8 cellular contexts compared by ENCODE assay signal in the genomic region with DNA sequence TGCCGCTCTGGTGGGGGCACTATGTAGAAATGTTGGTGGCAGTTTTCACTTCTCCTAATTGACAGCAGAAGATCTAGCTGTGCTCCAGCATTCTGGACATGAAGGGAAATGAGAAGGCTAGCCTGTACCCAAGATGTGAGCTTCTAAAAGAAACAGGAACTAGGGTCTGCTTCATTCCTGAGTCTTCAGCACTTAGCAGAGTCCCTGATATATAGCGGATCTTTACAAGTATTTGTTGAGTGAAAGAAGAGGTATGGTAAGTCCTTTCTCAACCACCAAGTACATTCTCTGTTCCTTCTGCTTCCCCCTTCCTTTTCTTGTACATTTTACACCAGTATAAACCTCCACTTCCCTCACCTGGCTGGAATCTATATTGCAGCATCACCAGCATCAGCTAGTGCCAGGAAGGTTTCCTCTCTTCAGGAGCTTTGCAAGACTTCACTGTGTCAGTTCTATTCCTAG.
A peak's percentile ranks its signal among the peaks of the same experiment; 100 is the strongest.
DNase-seq lines count a peak whose midpoint lies in the region; FAIRE-seq and TF ChIP-seq lines count a peak whose summit lies in the region.

No MANE protein-coding gene starts in this region.

- peak; percentile 74 for FAIRE-seq in GM19239 (lab: Jason Lieb, UNC)

- CTCF ChIA-PET in RWPE1 (lab: Yijun Ruan, JAX), result no interaction called here

- H3K4me2 ChIP-seq in BLaER1 treated with 17β-estradiol and CSF1 and Interleukin-3, amounts not matched to agents 10 nM and 100 nM, result peak overlapping the region; percentile 10 to 69 (median 42); a peak in 18 of 22 replicates

- DNase-seq in GM19239 (ENCODE audit: insufficient read length, low spot score), result no peak
- DNase-seq in MV-4-11 (lab: John Stamatoyannopoulos, UW), result peak; percentile 98
- peak; percentile 64 for DNase-seq in endodermal cell
- DNase-seq in stimulated activated CD4-positive, alpha-beta T cell treated with anti-CD3 and anti-CD28 coated beads, Interleukin-15, amount 100 ng/mL, for 24 hours, result no peak
- DNase-seq in RWPE1 (ENCODE audit: low spot score), result no peak
- DNase-seq in stimulated activated CD8-positive, alpha-beta memory T cell treated with anti-CD3 and anti-CD28 coated beads, Interleukin-4, amount 100 ng/mL, for 48 hours, result no peak
- no peak for DNase-seq in colonic mucosa

- peaks cover 13% of the 10 kb centered on the region for H3K27me3 Mint-ChIP-seq in endodermal cell (ENCODE audit: insufficient read depth)

- no peak overlapping the region for H3K9ac ChIP-seq in BLaER1 treated with 17β-estradiol and CSF1 and Interleukin-3, amounts not matched to agents 10 nM and 100 nM
- no peak overlapping the region for H3K9ac ChIP-seq in endodermal cell (ENCODE audit: extremely low read depth, low read length, poor library complexity, severe bottlenecking)
- H3K9ac ChIP-seq in colonic mucosa (ENCODE audit: low read depth in 2 of 2, low read length in 2 of 2), result no peak overlapping the region

- peaks cover 4% of the 10 kb centered on the region for H3K9me3 Mint-ChIP-seq in endodermal cell

- TF ChIP-seq CTCF in endodermal cell (conservative IDR thresholded peaks at IDR 0.05) (peak; percentile 75), RWPE1 (conservative IDR thresholded peaks at IDR 0.05; ENCODE audit: low read depth) (no peak), colonic mucosa (IDR thresholded peaks at IDR 0.05) (no peak)

- 98 to 100% methylated on average over 1 to 2 of the region's 2 CpGs for WGBS in endodermal cell (ENCODE audit: insufficient coverage in 1 of 2, insufficient read length in 1 of 2), 2 experiments

- H3K36me3 Mint-ChIP-seq in endodermal cell (ENCODE audit: low read depth), result no peaks in the 10 kb centered on the region

- no peaks in the 10 kb centered on the region for H3K27me3 ChIP-seq in BLaER1 treated with 17β-estradiol and CSF1 and Interleukin-3, amounts not matched to agents 10 nM and 100 nM
- H3K27me3 ChIP-seq in endodermal cell (ENCODE audit: control insufficient read depth, insufficient read depth, low read length, poor library complexity, severe bottlenecking) (no peaks in the 10 kb centered on the region), colonic mucosa (no peaks in the 10 kb centered on the region)

- intact Hi-C loops in colonic mucosa (cut with DNase I), result no loop called here

- peaks cover 7 to 20% (median 14%) of the 10 kb centered on the region in 10 experiments for H3K4me1 ChIP-seq in BLaER1 treated with 17β-estradiol and CSF1 and Interleukin-3, amounts not matched to agents 10 nM and 100 nM
- H3K4me1 ChIP-seq in endodermal cell (ENCODE audit: control insufficient read depth, insufficient read depth, low read length) (no peaks in the 10 kb centered on the region), colonic mucosa (no peaks in the 10 kb centered on the region)

- H3K36me3 ChIP-seq in BLaER1 treated with 17β-estradiol and CSF1 and Interleukin-3, amounts not matched to agents 10 nM and 100 nM, result no peaks in the 10 kb centered on the region
- H3K36me3 ChIP-seq in endodermal cell (ENCODE audit: control insufficient read depth, insufficient read depth, low read length) (no peaks in the 10 kb centered on the region), colonic mucosa (no peaks in the 10 kb centered on the region)

- H3K9me3 ChIP-seq in BLaER1 treated with 17β-estradiol and CSF1 and Interleukin-3, amounts not matched to agents 10 nM and 100 nM (replicated peaks in 1 of 11), result no peaks in the 10 kb centered on the region
- H3K9me3 ChIP-seq in endodermal cell (ENCODE audit: control insufficient read depth, low read length) (no peaks in the 10 kb centered on the region), colonic mucosa (no peaks in the 10 kb centered on the region)

- no peak overlapping the region for H3K4me3 ChIP-seq in BLaER1 treated with 17β-estradiol and CSF1 and Interleukin-3, amounts not matched to agents 10 nM and 100 nM
- no peak overlapping the region for H3K4me3 ChIP-seq in endodermal cell (ENCODE audit: low read length)
- no peak overlapping the region for H3K4me3 ChIP-seq in colonic mucosa

- H3K27ac Mint-ChIP-seq in endodermal cell, result no peak overlapping the region

- H4K20me1 ChIP-seq in BLaER1 treated with 17β-estradiol and CSF1 and Interleukin-3, amounts not matched to agents 10 nM and 100 nM, result peaks cover 0 to 3% (median 0%) of the 10 kb centered on the region in 11 experiments; a peak in 1 of 22 replicates

- H3K27ac ChIP-seq in BLaER1 treated with 17β-estradiol and CSF1 and Interleukin-3, amounts not matched to agents 10 nM and 100 nM, result no peak overlapping the region
- H3K27ac ChIP-seq in endodermal cell (ENCODE audit: low read depth, low read length) (no peak overlapping the region), RWPE1 (no peak overlapping the region), colonic mucosa (no peak overlapping the region)

- POLR2A ChIA-PET in RWPE1 (lab: Yijun Ruan, JAX; ENCODE audit: low non-redundant PET), result no interaction called here

- no peak overlapping the region for H3K4me3 Mint-ChIP-seq in endodermal cell

- no peaks in the 10 kb centered on the region for H3K4me1 Mint-ChIP-seq in endodermal cell

Comparison
In these comparisons a context has a peak if more than half of its experiments do, and no peak if none do; other contexts are left out.
1. DNase-seq: peak in MV-4-11 (single experiment) and endodermal cell (single experiment); none in GM19239 (single experiment), stimulated activated CD4-positive, alpha-beta T cell treated with anti-CD3 and anti-CD28 coated beads, Interleukin-15, amount 100 ng/mL, for 24 hours (single experiment), RWPE1 (single experiment), stimulated activated CD8-positive, alpha-beta memory T cell treated with anti-CD3 and anti-CD28 coated beads, Interleukin-4, amount 100 ng/mL, for 48 hours (single experiment) and colonic mucosa (single experiment).